ENCODE assay signal across 14 cellular contexts in the genomic region with DNA sequence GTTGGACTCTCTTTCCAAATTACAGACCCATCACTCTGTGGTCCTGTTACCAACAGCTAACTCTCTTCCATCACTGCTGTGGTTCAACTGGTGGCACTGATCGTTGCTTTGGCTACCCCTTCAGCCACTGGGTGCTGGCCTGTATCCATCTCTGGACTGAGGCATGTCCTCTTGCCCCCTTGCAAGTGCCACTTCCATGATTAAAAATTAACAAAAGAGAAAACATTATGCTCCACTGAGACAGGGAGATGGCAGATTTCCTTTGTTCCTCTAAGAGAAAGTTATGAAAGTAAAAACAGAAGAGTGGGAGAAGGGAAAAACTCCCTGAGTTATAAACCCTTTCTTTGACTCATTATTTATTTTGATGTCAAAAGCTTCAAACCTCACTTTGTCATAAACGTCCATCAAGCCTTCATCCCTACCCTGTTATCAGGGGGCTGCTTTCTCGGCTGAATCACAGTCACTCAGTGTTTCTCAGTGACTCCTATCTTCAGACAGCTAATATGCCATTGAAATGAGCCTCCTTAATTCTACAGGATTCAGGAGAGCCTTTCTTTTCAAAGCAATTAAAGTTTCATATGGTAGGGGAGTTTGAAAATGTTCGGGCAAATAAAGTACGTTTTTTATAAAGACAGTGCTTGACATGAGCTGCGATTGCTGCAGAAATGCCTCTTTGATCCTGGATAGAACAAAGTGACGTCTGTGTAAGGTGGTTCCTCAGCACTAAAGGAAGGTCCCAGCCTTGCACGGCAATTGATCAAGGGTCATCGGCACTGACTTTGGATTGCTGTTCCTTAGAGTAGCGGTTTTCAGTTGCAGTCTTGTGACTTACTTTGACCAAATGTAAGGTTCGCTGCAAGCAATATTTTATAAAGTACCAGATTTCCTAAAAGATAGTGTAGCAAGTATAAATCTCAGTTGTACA. TPM values are rescaled to one million over a fixed set of nuclear protein-coding genes. Genes with fewer than 3 reads are reported as not detected.
DNase-seq lines count a peak whose midpoint lies in the region; ATAC-seq and TF ChIP-seq lines count a peak whose summit lies in the region.
"Had no signal": no experiment of that assay in that cellular context is flagged by ENCODE, and none has a peak within 500 bp of the region (broad histone marks: within the 10 kb centered on the region; RNA-seq: fewer than 3 reads in every experiment).

No MANE protein-coding gene starts in this region.

- H3K4me1 ChIP-seq in upper lobe of right lung (no peaks in the 10 kb centered on the region), esophagus squamous epithelium (no peaks in the 10 kb centered on the region)

- TF ChIP-seq CTCF in dorsolateral prefrontal cortex (IDR thresholded peaks at IDR 0.05 in 54 of 56, conservative IDR thresholded peaks at IDR 0.05 in 2 of 56; ENCODE audit: low read depth in 1 of 56, partially characterized antibody in 56 of 56) (peak in 1 of 56 donors; percentile 3), upper lobe of right lung (IDR thresholded peaks at IDR 0.05) (no peak), esophagus squamous epithelium (IDR thresholded peaks at IDR 0.05) (no peak)

- H3K4me3 ChIP-seq in dorsolateral prefrontal cortex (peak overlapping the region in 5 of 59 donors; percentile 2 to 27 (median 16)), upper lobe of right lung (no peak overlapping the region), esophagus squamous epithelium (no peak overlapping the region)
- H3K4me3 ChIP-seq: GM23248, K562 had no signal

- WGBS in esophagus squamous epithelium, 2 donors, result 70 to 76% methylated on average over 11 of the region's 11 CpGs

- no peak for DNase-seq in dorsolateral prefrontal cortex
- peak; percentile 73 for DNase-seq in left lobe of liver (ENCODE audit: low spot score)
- DNase-seq in mucosa of gallbladder (ENCODE audit: low spot score), result peak; percentile 46
- DNase-seq in upper lobe of right lung, result no peak
- no peak for DNase-seq in NCI-H2196 treated with DMSO at 0.1 percent for 48 hours (lab: John Stamatoyannopoulos, UW; ENCODE audit: unreplicated experiment)
- no peak for DNase-seq in esophagus squamous epithelium (lab: John Stamatoyannopoulos, UW)
- DNase-seq: Caco-2, GM23248, NCI-H187 treated with DMSO at 0.1 percent for 48 hours, NCI-H526 treated with DMSO at 0.1 percent for 48 hours, Right ventricle myocardium superior had no signal

- H3K27ac ChIP-seq in dorsolateral prefrontal cortex (peak overlapping the region in 48 of 59 donors; percentile 3 to 84 (median 60)), upper lobe of right lung (no peak overlapping the region), esophagus squamous epithelium (no peak overlapping the region)
- H3K27ac ChIP-seq: GM23248 had no signal

- no peaks in the 10 kb centered on the region for H3K36me3 ChIP-seq in upper lobe of right lung
- no peaks in the 10 kb centered on the region for H3K36me3 ChIP-seq in esophagus squamous epithelium

- intact Hi-C loops in dorsolateral prefrontal cortex (cut with DNase I), result no loop called here
- intact Hi-C loops in upper lobe of right lung (cut with DNase I), result no loop called here
- intact Hi-C loops in esophagus squamous epithelium (cut with DNase I), result no loop called here

- no peak for TF ChIP-seq POLR2A in esophagus squamous epithelium (IDR thresholded peaks at IDR 0.05)

- H3K27me3 ChIP-seq in dorsolateral prefrontal cortex, result no peaks in the 10 kb centered on the region
- no peaks in the 10 kb centered on the region for H3K27me3 ChIP-seq in upper lobe of right lung
- H3K27me3 ChIP-seq in esophagus squamous epithelium, result no peaks in the 10 kb centered on the region

- ATAC-seq in left lobe of liver, result peak; percentile 90
- ATAC-seq in upper lobe of right lung, result peak; percentile 59
- ATAC-seq in GM18873 (IDR thresholded peaks at IDR 0.05; ENCODE audit: low FRiP score, unreplicated experiment), result no peak
- ATAC-seq: HCT116, K562 had no signal

- H3K9me3 ChIP-seq in upper lobe of right lung (no peaks in the 10 kb centered on the region), esophagus squamous epithelium (no peaks in the 10 kb centered on the region)
- H3K9me3 ChIP-seq: Caco-2 had no signal

RNA-seq across cellular contexts. Expression of gene PBOV1, which starts 49.9 kb away (rescaled TPM):
- not detected for total RNA-seq in dorsolateral prefrontal cortex
- not detected for total RNA-seq in left lobe of liver
- total RNA-seq in mucosa of gallbladder, result not detected
- not detected for total RNA-seq in upper lobe of right lung
- not detected for total RNA-seq in esophagus squamous epithelium
- total RNA-seq: Caco-2, GM23248, K562, Right ventricle myocardium superior had no signal

Comparison
In these comparisons a context has a peak if more than half of its experiments do, and no peak if none do; other contexts are left out.
1. DNase-seq: peak in left lobe of liver (single experiment) and mucosa of gallbladder (single experiment); none in dorsolateral prefrontal cortex (0 of 10), upper lobe of right lung (single experiment), NCI-H2196 treated with DMSO at 0.1 percent for 48 hours (single experiment) and esophagus squamous epithelium (single experiment).
2. H3K27ac ChIP-seq: peak in dorsolateral prefrontal cortex (48 of 59); none in upper lobe of right lung (single experiment) and esophagus squamous epithelium (0 of 4).